27 cellular contexts compared by ENCODE assay signal in the genomic region with DNA sequence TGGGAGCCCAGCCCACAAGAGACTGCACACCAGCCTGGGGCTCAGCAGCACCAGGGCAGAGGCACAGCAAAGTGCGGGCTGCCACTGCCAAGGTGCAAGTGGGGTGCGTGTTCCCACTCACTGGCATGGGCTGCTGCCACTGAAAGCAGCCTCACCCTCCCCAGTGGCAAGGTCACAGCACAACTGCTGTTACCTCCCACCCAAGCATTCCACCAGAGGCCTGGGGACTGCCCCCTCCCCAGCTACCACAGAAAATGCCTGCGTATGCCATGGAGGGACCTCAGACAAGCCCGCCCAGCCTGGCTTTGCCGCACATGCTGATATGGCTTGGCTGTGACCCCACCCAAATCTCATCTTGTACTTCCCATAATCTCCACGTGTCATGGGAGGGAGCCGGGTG.
"Had no signal": no experiment of that assay in that cellular context is flagged by ENCODE, and none has a peak within 500 bp of the region (broad histone marks: within the 10 kb centered on the region; RNA-seq: fewer than 3 reads in every experiment).

No MANE protein-coding gene starts in this region.

- H3K4me3 Mint-ChIP-seq: activated CD4-positive, alpha-beta memory T cell treated with anti-CD3 and anti-CD28 coated beads, Interleukin-2, amount 10 ng/mL, durations not matched to agents 7 days and 5 days; activated CD4-positive, alpha-beta T cell treated with anti-CD3 and anti-CD28 coated beads, Interleukin-2, amount 10 ng/mL, durations not matched to agents 7 days and 5 days; activated naive CD8-positive, alpha-beta T cell; activated T-cell treated with anti-CD3 and anti-CD28 coated beads, Interleukin-2, amount 50 U/mL, for 4 hours; brain; effector memory CD8-positive, alpha-beta T cell; naive B cell; neural crest cell had no signal

- ATAC-seq: activated T-cell treated with anti-CD3 and anti-CD28 coated beads, Interleukin-2, amount 50 U/mL, for 4 hours; effector memory CD8-positive, alpha-beta T cell; gastrocnemius medialis; left lung; right cardiac atrium had no signal

- H3K27ac Mint-ChIP-seq: activated CD4-positive, alpha-beta memory T cell treated with anti-CD3 and anti-CD28 coated beads, Interleukin-2, amount 10 ng/mL, durations not matched to agents 7 days and 5 days; activated CD4-positive, alpha-beta T cell treated with anti-CD3 and anti-CD28 coated beads, Interleukin-2, amount 10 ng/mL, durations not matched to agents 7 days and 5 days; activated naive CD8-positive, alpha-beta T cell; activated T-helper 2 cell treated with anti-CD3 and anti-CD28 coated beads, Interferon-gamma antibody, Interleukin-2, Interleukin-4, amounts not matched to agents 10 μg/mL and 5 μg/mL and 100 μg/mL, durations not matched to agents 14 hours and 24 hours and 36 hours; brain; effector memory CD8-positive, alpha-beta T cell; naive B cell had no signal

- H2AFZ ChIP-seq: parathyroid adenoma had no signal

- H3K9ac ChIP-seq: parathyroid adenoma had no signal

- H3K27me3 ChIP-seq: ascending aorta, cardiac muscle cell, gastrocnemius medialis, left lung, SJSA1 had no signal

- H3K27ac ChIP-seq: ascending aorta, cardiac muscle cell, gastrocnemius medialis, left lung, parathyroid adenoma, SJSA1, thoracic aorta had no signal

- H3K4me1 ChIP-seq: ascending aorta, gastrocnemius medialis, left lung, parathyroid adenoma, SJSA1 had no signal

- DNase-seq: activated CD4-positive, alpha-beta memory T cell treated with anti-CD3 and anti-CD28 coated beads, Interleukin-2, amount 10 ng/mL, durations not matched to agents 7 days and 5 days; activated CD4-positive, alpha-beta T cell treated with anti-CD3 and anti-CD28 coated beads for 1 hour; activated CD4-positive, alpha-beta T cell treated with anti-CD3 and anti-CD28 coated beads, Interleukin-2, amount 10 ng/mL, durations not matched to agents 7 days and 5 days; activated naive CD4-positive, alpha-beta T cell treated with Interleukin-2 at 50 U/mL for 16 hours; activated T-cell treated with anti-CD3 and anti-CD28 coated beads, Interleukin-2, amount 50 U/mL, for 4 hours; cerebellar nuclear complex; cortex of kidney; effector memory CD8-positive, alpha-beta T cell; erythroblast; gastrocnemius medialis; hippocampal formation; left lung; naive B cell; nucleus accumbens; stimulated activated naive CD4-positive, alpha-beta T cell treated with Interleukin-2 at 50 U/mL for 16 hours; T-helper 2 cell; trophoblast cell had no signal

- H3K27me3 Mint-ChIP-seq: activated CD4-positive, alpha-beta memory T cell treated with anti-CD3 and anti-CD28 coated beads, Interleukin-2, amount 10 ng/mL, durations not matched to agents 7 days and 5 days; activated CD4-positive, alpha-beta T cell treated with anti-CD3 and anti-CD28 coated beads, Interleukin-2, amount 10 ng/mL, durations not matched to agents 7 days and 5 days; activated naive CD8-positive, alpha-beta T cell; effector memory CD8-positive, alpha-beta T cell; naive B cell had no signal

- H3K9me3 Mint-ChIP-seq: effector memory CD8-positive, alpha-beta T cell had no signal

- H3K4me3 ChIP-seq: ascending aorta, cardiac muscle cell, gastrocnemius medialis, left lung, SJSA1, thoracic aorta had no signal

- H3K36me3 ChIP-seq: cardiac muscle cell had no signal

- H3K4me1 Mint-ChIP-seq: brain, naive B cell had no signal
